ENCODE assay signal across 1 cellular context in genomic region chr10:13956826-13957225, GRCh38.
TF ChIP-seq lines count a peak whose summit lies in the region.

No MANE protein-coding gene starts in this region.

TF ChIP-seq in WTC11, 78 proteins besides CTCF, POLR2A, EP300 and RAD21 (continued from another document):
- TF ChIP-seq PREB (CRISPR knock-in tag; IDR thresholded peaks at IDR 0.05; ENCODE audit: borderline replicate concordance) = no peak
- no peak for TF ChIP-seq ZNF219 (CRISPR knock-in tag; IDR thresholded peaks at IDR 0.05; ENCODE audit: borderline replicate concordance)
- no peak for TF ChIP-seq STAT6 (CRISPR knock-in tag; conservative IDR thresholded peaks at IDR 0.05; ENCODE audit: low read depth)
- TF ChIP-seq GTF2I (CRISPR knock-in tag; conservative IDR thresholded peaks at IDR 0.05) = no peak
- no peak for TF ChIP-seq ZNF232 (CRISPR knock-in tag; IDR thresholded peaks at IDR 0.05)
- no peak for TF ChIP-seq USF1 (CRISPR knock-in tag; IDR thresholded peaks at IDR 0.05)
- TF ChIP-seq ZNF532 (CRISPR knock-in tag; IDR thresholded peaks at IDR 0.05; ENCODE audit: borderline replicate concordance) = no peak
